Comparison of ENCODE assay signal across 30 cellular contexts in genomic region chr4:2065106-2065930, GRCh38. TPM values are rescaled to one million over a fixed set of nuclear protein-coding genes. Genes with fewer than 3 reads are reported as not detected.
DNase-seq lines count a peak whose midpoint lies in the region; ATAC-seq and TF ChIP-seq lines count a peak whose summit lies in the region.
"Had no signal": no experiment of that assay in that cellular context is flagged by ENCODE, and none has a peak within 500 bp of the region (broad histone marks: within the 10 kb centered on the region; RNA-seq: fewer than 3 reads in every experiment).

No MANE protein-coding gene starts in this region.

- POLR2A ChIA-PET in activated naive CD8-positive, alpha-beta T cell treated with anti-CD3 and anti-CD28 coated beads, Interleukin-2, amount 10 ng/mL, durations not matched to agents 7 days and 5 days (lab: Charles Lee) = no interaction called here

- no peaks in the 10 kb centered on the region for H3K36me3 Mint-ChIP-seq in activated naive CD8-positive, alpha-beta T cell treated with anti-CD3 and anti-CD28 coated beads, Interleukin-2, amount 10 ng/mL, durations not matched to agents 7 days and 5 days
- no peaks in the 10 kb centered on the region for H3K36me3 Mint-ChIP-seq in activated naive CD8-positive, alpha-beta T cell treated with anti-CD3 and anti-CD28 coated beads for 36 hours
- H3K36me3 Mint-ChIP-seq in chondrocyte (ENCODE audit: low read depth) (no peaks in the 10 kb centered on the region), T-helper 17 cell (ENCODE audit: low read depth) (peaks cover 3% of the 10 kb centered on the region)
- H3K36me3 Mint-ChIP-seq: naive thymus-derived CD8-positive, alpha-beta T cell had no signal

- no peaks in the 10 kb centered on the region for H3K4me1 Mint-ChIP-seq in activated naive CD8-positive, alpha-beta T cell treated with anti-CD3 and anti-CD28 coated beads, Interleukin-2, amount 10 ng/mL, durations not matched to agents 7 days and 5 days
- no peaks in the 10 kb centered on the region for H3K4me1 Mint-ChIP-seq in activated naive CD8-positive, alpha-beta T cell treated with anti-CD3 and anti-CD28 coated beads for 36 hours
- no peaks in the 10 kb centered on the region for H3K4me1 Mint-ChIP-seq in chondrocyte (ENCODE audit: low read depth)
- H3K4me1 Mint-ChIP-seq in T-helper 17 cell = no peaks in the 10 kb centered on the region
- H3K4me1 Mint-ChIP-seq: activated CD4-positive, alpha-beta memory T cell treated with anti-CD3 and anti-CD28 coated beads, Interleukin-2, amount 10 ng/mL, durations not matched to agents 7 days and 5 days; activated T-helper 17 cell treated with anti-CD3 and anti-CD28 coated beads, Interleukin-2, amount 50 U/mL, for 72 hours; central memory CD8-positive, alpha-beta T cell had no signal

- DNase-seq in activated naive CD8-positive, alpha-beta T cell treated with anti-CD3 and anti-CD28 coated beads, Interleukin-2, amount 10 ng/mL, durations not matched to agents 7 days and 5 days = peak; percentile 27
- no peak for DNase-seq in activated naive CD8-positive, alpha-beta T cell treated with anti-CD3 and anti-CD28 coated beads for 36 hours
- DNase-seq in H7 = peak; percentile 66
- DNase-seq in chondrocyte (ENCODE audit: low spot score) = peak; percentile 58
- DNase-seq in posterior vena cava (ENCODE audit: low spot score) = peak; percentile 64
- DNase-seq in T-helper 17 cell = no peak
- DNase-seq: activated CD4-positive, alpha-beta memory T cell treated with anti-CD3 and anti-CD28 coated beads, Interleukin-2, amount 10 ng/mL, durations not matched to agents 7 days and 5 days; DMS153; esophagus squamous epithelium; foreskin keratinocyte; HFFc6; IMR-90; MV-4-11; NCI-H1436; NCI-H2107; NCI-H82; retina; RPMI8226; stimulated activated CD4-positive, alpha-beta T cell treated with anti-CD3 and anti-CD28 coated beads, Interleukin-1b, Interleukin-23, amount 100 ng/mL, for 48 hours had no signal

- no peaks in the 10 kb centered on the region for H3K9me3 Mint-ChIP-seq in activated naive CD8-positive, alpha-beta T cell treated with anti-CD3 and anti-CD28 coated beads, Interleukin-2, amount 10 ng/mL, durations not matched to agents 7 days and 5 days
- H3K9me3 Mint-ChIP-seq in activated naive CD8-positive, alpha-beta T cell treated with anti-CD3 and anti-CD28 coated beads for 36 hours = no peaks in the 10 kb centered on the region
- H3K9me3 Mint-ChIP-seq in chondrocyte (ENCODE audit: low read depth) = no peaks in the 10 kb centered on the region
- H3K9me3 Mint-ChIP-seq: activated CD4-positive, alpha-beta memory T cell treated with anti-CD3 and anti-CD28 coated beads, Interleukin-2, amount 10 ng/mL, durations not matched to agents 7 days and 5 days; activated T-helper 17 cell treated with anti-CD3 and anti-CD28 coated beads, Interleukin-2, amount 50 U/mL, for 72 hours; central memory CD8-positive, alpha-beta T cell; GM23338; HFFc6; naive thymus-derived CD8-positive, alpha-beta T cell; stimulated activated naive CD8-positive, alpha-beta T cell treated with anti-CD3 and anti-CD28 coated beads, Interleukin-15, Interleukin-2, amounts not matched to agents 100 ng/mL and 50 ng/mL, for 24 hours; T-helper 1 cell treated with Interleukin-12 subunit alpha and Interleukin-12 subunit beta and Interleukin-4 antibody, amounts not matched to agents 30 μg/mL and 1 μg/mL, for 36 hours had no signal

- intact Hi-C loops in posterior vena cava (cut with DNase I) = no loop called here

- no peak overlapping the region for H3K4me3 Mint-ChIP-seq in activated naive CD8-positive, alpha-beta T cell treated with anti-CD3 and anti-CD28 coated beads, Interleukin-2, amount 10 ng/mL, durations not matched to agents 7 days and 5 days
- no peak overlapping the region for H3K4me3 Mint-ChIP-seq in activated naive CD8-positive, alpha-beta T cell treated with anti-CD3 and anti-CD28 coated beads for 36 hours
- H3K4me3 Mint-ChIP-seq in chondrocyte (ENCODE audit: unreplicated experiment) = no peak overlapping the region
- H3K4me3 Mint-ChIP-seq in T-helper 17 cell = no peak overlapping the region
- H3K4me3 Mint-ChIP-seq: activated CD4-positive, alpha-beta memory T cell treated with anti-CD3 and anti-CD28 coated beads, Interleukin-2, amount 10 ng/mL, durations not matched to agents 7 days and 5 days; activated T-helper 17 cell treated with anti-CD3 and anti-CD28 coated beads, Interleukin-2, amount 50 U/mL, for 72 hours; central memory CD8-positive, alpha-beta T cell; GM23338; HFFc6; naive thymus-derived CD8-positive, alpha-beta T cell; stimulated activated naive CD8-positive, alpha-beta T cell treated with anti-CD3 and anti-CD28 coated beads, Interleukin-15, Interleukin-2, amounts not matched to agents 100 ng/mL and 50 ng/mL, for 24 hours; T-helper 1 cell treated with Interleukin-12 subunit alpha and Interleukin-12 subunit beta and Interleukin-4 antibody, amounts not matched to agents 30 μg/mL and 1 μg/mL, for 36 hours had no signal

- H3K9me3 ChIP-seq in T-helper 17 cell (ENCODE audit: control insufficient read depth, low read length, poor library complexity, severe bottlenecking) = no peaks in the 10 kb centered on the region
- H3K9me3 ChIP-seq: esophagus squamous epithelium, lower lobe of right lung, thoracic aorta had no signal

- no peak for ATAC-seq in activated naive CD8-positive, alpha-beta T cell treated with anti-CD3 and anti-CD28 coated beads, Interleukin-2, amount 10 ng/mL, durations not matched to agents 7 days and 5 days (ENCODE audit: low read depth)
- ATAC-seq in T-helper 17 cell (no peak), GM18868 (IDR thresholded peaks at IDR 0.05; ENCODE audit: unreplicated experiment) (no peak)
- ATAC-seq: activated T-helper 17 cell treated with anti-CD3 and anti-CD28 coated beads, Interleukin-2, amount 50 U/mL, for 72 hours; GM12878; GM23338; lower lobe of right lung; naive thymus-derived CD8-positive, alpha-beta T cell had no signal

- TF ChIP-seq CTCF in chondrocyte (IDR thresholded peaks at IDR 0.05) = no peak

- peaks cover 3% of the 10 kb centered on the region for H3K27me3 Mint-ChIP-seq in activated naive CD8-positive, alpha-beta T cell treated with anti-CD3 and anti-CD28 coated beads, Interleukin-2, amount 10 ng/mL, durations not matched to agents 7 days and 5 days
- peaks cover 12% of the 10 kb centered on the region for H3K27me3 Mint-ChIP-seq in activated naive CD8-positive, alpha-beta T cell treated with anti-CD3 and anti-CD28 coated beads for 36 hours
- H3K27me3 Mint-ChIP-seq in chondrocyte (ENCODE audit: low read depth) (no peaks in the 10 kb centered on the region), T-helper 17 cell (peaks cover 10% of the 10 kb centered on the region)
- H3K27me3 Mint-ChIP-seq: activated T-helper 17 cell treated with anti-CD3 and anti-CD28 coated beads, Interleukin-2, amount 50 U/mL, for 72 hours; stimulated activated naive CD8-positive, alpha-beta T cell treated with anti-CD3 and anti-CD28 coated beads, Interleukin-15, Interleukin-2, amounts not matched to agents 100 ng/mL and 50 ng/mL, for 24 hours had no signal

- H3K27me3 ChIP-seq in H7 (ENCODE audit: control insufficient read depth, insufficient read depth, low read length) = peaks cover 8% of the 10 kb centered on the region

- H3K4me3 ChIP-seq in H7 (ENCODE audit: insufficient read depth, low read depth, low read length) = no peak overlapping the region
- H3K4me3 ChIP-seq: GM12878, GM23338, lower lobe of right lung, SK-N-MC, thoracic aorta had no signal

- H3K27ac Mint-ChIP-seq in activated naive CD8-positive, alpha-beta T cell treated with anti-CD3 and anti-CD28 coated beads, Interleukin-2, amount 10 ng/mL, durations not matched to agents 7 days and 5 days = no peak overlapping the region
- no peak overlapping the region for H3K27ac Mint-ChIP-seq in activated naive CD8-positive, alpha-beta T cell treated with anti-CD3 and anti-CD28 coated beads for 36 hours
- H3K27ac Mint-ChIP-seq in chondrocyte (ENCODE audit: unreplicated experiment) (no peak overlapping the region), T-helper 17 cell (no peak overlapping the region)
- H3K27ac Mint-ChIP-seq: activated CD4-positive, alpha-beta memory T cell treated with anti-CD3 and anti-CD28 coated beads, Interleukin-2, amount 10 ng/mL, durations not matched to agents 7 days and 5 days; activated T-helper 17 cell treated with anti-CD3 and anti-CD28 coated beads, Interleukin-2, amount 50 U/mL, for 72 hours; GM23338; HFFc6; stimulated activated naive CD8-positive, alpha-beta T cell treated with anti-CD3 and anti-CD28 coated beads, Interleukin-15, Interleukin-2, amounts not matched to agents 100 ng/mL and 50 ng/mL, for 24 hours; T-helper 1 cell treated with Interleukin-12 subunit alpha and Interleukin-12 subunit beta and Interleukin-4 antibody, amounts not matched to agents 30 μg/mL and 1 μg/mL, for 36 hours had no signal

- H3K36me3 ChIP-seq in H7 (replicated peaks; ENCODE audit: control insufficient read depth, insufficient read depth, low read length) = no peaks in the 10 kb centered on the region
- H3K36me3 ChIP-seq: esophagus squamous epithelium, lower lobe of right lung, thoracic aorta had no signal

RNA-seq across cellular contexts. Expression of gene NAT8L, which starts 6.2 kb away (rescaled TPM):
- under 1 TPM in 1 of 2 experiments, not detected in 1; 0.14 TPM for total RNA-seq in activated naive CD8-positive, alpha-beta T cell treated with anti-CD3 and anti-CD28 coated beads, Interleukin-2, amount 10 ng/mL, durations not matched to agents 7 days and 5 days
- total RNA-seq in activated naive CD8-positive, alpha-beta T cell treated with anti-CD3 and anti-CD28 coated beads for 36 hours = under 1 TPM; 0.56 to 0.60 TPM
- total RNA-seq in H7 (2014; rRNA removed; shearing (Covaris generic)) = 4.1 and 5.2 TPM in 2 replicates
- total RNA-seq in chondrocyte = 0.53 to 1.6 TPM (median 1.6 TPM) in 3 replicates
- total RNA-seq in posterior vena cava = under 1 TPM; 0.19 to 0.52 TPM
- total RNA-seq in T-helper 17 cell = not detected
- total RNA-seq: foreskin keratinocyte, IMR-90 had no signal

RNA-seq across cellular contexts. Expression of gene NELFA, which starts 56.5 kb away (rescaled TPM):
- total RNA-seq in activated naive CD8-positive, alpha-beta T cell treated with anti-CD3 and anti-CD28 coated beads, Interleukin-2, amount 10 ng/mL, durations not matched to agents 7 days and 5 days = 10 to 100 TPM; 41.9 to 43.9 TPM
- 10 to 100 TPM; 44.8 to 46.2 TPM for total RNA-seq in activated naive CD8-positive, alpha-beta T cell treated with anti-CD3 and anti-CD28 coated beads for 36 hours
- 61.2 and 70.4 TPM in 2 replicates for total RNA-seq in H7 (2014; rRNA removed; shearing (Covaris generic))
- total RNA-seq in chondrocyte (23.5 to 25.6 TPM (median 24.0 TPM) in 3 replicates), posterior vena cava (10 to 100 TPM; 16.2 to 17.3 TPM), T-helper 17 cell (10 to 100 TPM; 40.7 to 47.2 TPM)

Comparison
In these comparisons a context has a peak if more than half of its experiments do, and no peak if none do; other contexts are left out.
1. DNase-seq: peak in activated naive CD8-positive, alpha-beta T cell treated with anti-CD3 and anti-CD28 coated beads, Interleukin-2, amount 10 ng/mL, durations not matched to agents 7 days and 5 days (single experiment), H7 (single experiment), chondrocyte (single experiment) and posterior vena cava (single experiment); none in activated naive CD8-positive, alpha-beta T cell treated with anti-CD3 and anti-CD28 coated beads for 36 hours (single experiment) and T-helper 17 cell (0 of 3).